28 cellular contexts compared by ENCODE assay signal in the genomic region with DNA sequence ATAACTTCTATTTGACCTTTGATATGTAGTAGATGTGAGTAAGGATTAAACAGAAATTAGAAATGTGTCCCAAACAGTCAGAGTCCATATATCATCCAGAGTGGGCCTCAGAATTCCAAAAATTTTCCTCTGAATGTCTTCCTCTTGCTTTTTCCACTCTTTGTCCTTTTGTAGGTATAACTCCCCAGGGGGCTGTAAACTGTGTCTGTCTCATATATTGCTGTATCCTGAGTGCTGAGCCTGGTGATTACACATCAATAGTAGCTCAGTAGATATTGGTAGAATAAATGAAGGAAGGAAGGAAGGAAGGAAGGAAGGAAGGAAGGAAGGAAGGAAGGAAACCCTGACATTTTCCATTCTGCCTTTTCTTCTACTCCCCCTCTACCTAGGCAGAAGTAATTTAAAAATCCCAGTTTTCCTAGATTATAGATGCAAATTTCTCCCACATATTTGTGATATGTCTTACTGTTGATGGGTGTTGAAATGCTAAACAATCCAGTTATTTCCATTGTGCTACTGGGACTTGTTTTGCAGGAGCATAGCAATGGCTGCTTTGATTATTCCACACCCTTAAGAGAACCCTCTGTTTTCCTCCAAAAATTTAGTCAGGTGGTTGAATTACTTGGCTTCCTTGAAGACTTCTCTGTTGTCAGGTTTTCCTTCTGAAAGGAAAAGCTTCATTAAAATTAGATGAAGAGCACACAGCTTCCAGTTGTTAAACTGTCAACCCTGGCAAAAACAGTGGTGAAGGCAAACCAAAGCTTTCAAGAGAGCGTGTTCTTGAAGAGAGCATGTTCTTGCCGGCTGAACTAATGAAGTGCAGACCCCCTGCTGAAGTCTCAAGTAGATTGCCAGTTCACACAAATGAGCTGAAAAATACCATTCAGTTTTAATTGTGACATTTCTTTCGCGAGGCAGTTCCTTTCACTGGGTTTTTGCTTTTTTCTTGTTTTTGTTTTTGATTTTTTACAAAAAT.
"Had no signal": no experiment of that assay in that cellular context is flagged by ENCODE, and none has a peak within 500 bp of the region (broad histone marks: within the 10 kb centered on the region; RNA-seq: fewer than 3 reads in every experiment).

No MANE protein-coding gene starts in this region.

- H3K4me1 ChIP-seq: left lung, lower lobe of right lung, pancreas, prostate gland, spleen, testis, thyroid gland, transverse colon, upper lobe of left lung, vagina had no signal

- H3K27me3 Mint-ChIP-seq: naive B cell; stimulated activated naive CD8-positive, alpha-beta T cell treated with anti-CD3 and anti-CD28 coated beads, Interleukin-15, amount 100 ng/mL, for 72 hours had no signal

- H3K36me3 Mint-ChIP-seq: immature natural killer cell; mesothelial cell of epicardium; naive B cell; natural killer cell; stimulated activated effector memory CD8-positive, alpha-beta T cell treated with anti-CD3 and anti-CD28 coated beads, Interleukin-12 subunit alpha, Interleukin-12 subunit beta, amount 100 ng/mL, for 72 hours had no signal

- H3K36me3 ChIP-seq: left lung, lower lobe of right lung, pancreas, prostate gland, spleen, thyroid gland, transverse colon, upper lobe of left lung, vagina had no signal

- H3K27ac ChIP-seq: left lung, lower lobe of right lung, pancreas, prostate gland, skin epidermis, spleen, testis, thyroid gland, transverse colon, upper lobe of left lung, vagina had no signal

- H3K9me3 ChIP-seq: left lung, lower lobe of right lung, pancreas, prostate gland, testis, thyroid gland, transverse colon, upper lobe of left lung, vagina had no signal

- DNase-seq: immature natural killer cell; kidney; left colon; left lung; lower lobe of right lung; mammary epithelial cell; mesendoderm; naive B cell; natural killer cell; nephron progenitor cell; pancreas; posterior cingulate gyrus; retina; right cardiac atrium; spleen; stimulated activated CD4-positive, alpha-beta T cell treated with anti-CD3 and anti-CD28 coated beads, Interleukin-4, amount 100 ng/mL, for 24 hours; stimulated activated naive CD4-positive, alpha-beta T cell treated with Interleukin-2 at 50 U/mL for 16 hours; stimulated activated naive CD8-positive, alpha-beta T cell treated with anti-CD3 and anti-CD28 coated beads, Interleukin-15, amount 100 ng/mL, for 72 hours; substantia nigra; testis; thyroid gland; transverse colon; upper lobe of left lung had no signal

- H3K4me1 Mint-ChIP-seq: immature natural killer cell; naive B cell; natural killer cell; nephron progenitor cell; stimulated activated effector memory CD8-positive, alpha-beta T cell treated with anti-CD3 and anti-CD28 coated beads, Interleukin-12 subunit alpha, Interleukin-12 subunit beta, amount 100 ng/mL, for 72 hours; stimulated activated naive CD8-positive, alpha-beta T cell treated with anti-CD3 and anti-CD28 coated beads, Interleukin-15, amount 100 ng/mL, for 72 hours had no signal

- H3K27me3 ChIP-seq: left lung, pancreas, spleen, testis, thyroid gland, transverse colon, upper lobe of left lung, vagina had no signal

- H3K4me3 ChIP-seq: left lung, lower lobe of right lung, pancreas, prostate gland, skin epidermis, spleen, testis, thyroid gland, transverse colon, upper lobe of left lung, vagina had no signal

- H3K9me3 Mint-ChIP-seq: stimulated activated naive CD8-positive, alpha-beta T cell treated with anti-CD3 and anti-CD28 coated beads, Interleukin-15, amount 100 ng/mL, for 72 hours had no signal

- H3K27ac Mint-ChIP-seq: immature natural killer cell; mesothelial cell of epicardium; naive B cell; natural killer cell; nephron progenitor cell; stimulated activated effector memory CD8-positive, alpha-beta T cell treated with anti-CD3 and anti-CD28 coated beads, Interleukin-12 subunit alpha, Interleukin-12 subunit beta, amount 100 ng/mL, for 72 hours; stimulated activated naive CD8-positive, alpha-beta T cell treated with anti-CD3 and anti-CD28 coated beads, Interleukin-15, amount 100 ng/mL, for 72 hours had no signal

- H3K4me3 Mint-ChIP-seq: immature natural killer cell; mesothelial cell of epicardium; naive B cell; natural killer cell; nephron progenitor cell; stimulated activated effector memory CD8-positive, alpha-beta T cell treated with anti-CD3 and anti-CD28 coated beads, Interleukin-12 subunit alpha, Interleukin-12 subunit beta, amount 100 ng/mL, for 72 hours; stimulated activated naive CD8-positive, alpha-beta T cell treated with anti-CD3 and anti-CD28 coated beads, Interleukin-15, amount 100 ng/mL, for 72 hours had no signal
